In the genomic region with DNA sequence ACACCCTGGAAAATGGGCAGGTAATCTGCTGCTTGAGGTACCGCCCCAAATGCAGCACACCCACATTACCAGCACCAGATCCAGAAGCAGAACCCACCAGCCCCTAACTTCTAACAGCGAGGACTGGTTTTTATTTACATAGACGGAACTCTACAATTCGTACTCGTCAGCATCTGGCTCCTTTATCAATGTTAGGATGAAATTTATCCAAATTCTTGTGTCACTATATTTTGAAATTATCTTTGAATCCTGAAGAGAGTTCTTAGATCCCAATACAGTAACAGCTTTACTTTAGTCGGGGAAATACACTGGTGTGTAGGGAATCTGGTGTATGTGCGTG, we compare ENCODE assay signal across 8 cellular contexts. TPM values are rescaled to one million over a fixed set of nuclear protein-coding genes. Genes with fewer than 3 reads are reported as not detected.
A peak's percentile ranks its signal among the peaks of the same experiment; 100 is the strongest.
DNase-seq lines count a peak whose midpoint lies in the region; ATAC-seq and TF ChIP-seq lines count a peak whose summit lies in the region.

No MANE protein-coding gene starts in this region.

- H3K9ac ChIP-seq in OCI-LY1 (ENCODE audit: low read length) (peak overlapping the region; percentile 79), endocrine pancreas (ENCODE audit: control insufficient read depth, insufficient read depth, low read length) (peak overlapping the region; percentile 20)

- no peaks in the 10 kb centered on the region for H4K20me1 ChIP-seq in OCI-LY1 (ENCODE audit: insufficient read depth, low read length)

- H3K27ac ChIP-seq in CD4-positive, CD25-positive, alpha-beta regulatory T cell (ENCODE audit: insufficient read depth, low read length, poor library complexity, severe bottlenecking) = peak overlapping the region; percentile 86
- H3K27ac ChIP-seq in OCI-LY1 (ENCODE audit: low read depth, low read length, poor library complexity, severe bottlenecking) (peak overlapping the region; percentile 11), neutrophil (peak overlapping the region; percentile 69)

- peaks cover 18 to 40% (median 29%) of the 10 kb centered on the region in 4 donors for H3K4me1 Mint-ChIP-seq in CD4-positive, CD25-positive, alpha-beta regulatory T cell

- H3K4me1 ChIP-seq in CD4-positive, CD25-positive, alpha-beta regulatory T cell (ENCODE audit: control insufficient read depth, insufficient read depth, low read length, poor library complexity, severe bottlenecking) = peaks cover 24% of the 10 kb centered on the region
- H3K4me1 ChIP-seq in OCI-LY1 (ENCODE audit: insufficient read depth, low read length, severe bottlenecking) = peaks cover 17% of the 10 kb centered on the region
- H3K4me1 ChIP-seq in endocrine pancreas (ENCODE audit: control insufficient read depth, insufficient read depth, low read length) = no peaks in the 10 kb centered on the region
- peaks cover 14 to 18% of the 10 kb centered on the region in 2 experiments for H3K4me1 ChIP-seq in neutrophil (ENCODE audit: control insufficient read depth in 1 of 2, insufficient read depth in 1 of 2, low read depth in 1 of 2, low read length in 1 of 2)

- H3K4me3 Mint-ChIP-seq in CD4-positive, CD25-positive, alpha-beta regulatory T cell = peak overlapping the region; percentile 92 to 96 (median 94)

- no peaks in the 10 kb centered on the region for H3K27me3 ChIP-seq in CD4-positive, CD25-positive, alpha-beta regulatory T cell (ENCODE audit: control insufficient read depth, insufficient read depth, low read length)
- no peaks in the 10 kb centered on the region for H3K27me3 ChIP-seq in OCI-LY1 (ENCODE audit: insufficient read depth, low read length)
- no peaks in the 10 kb centered on the region for H3K27me3 ChIP-seq in endocrine pancreas (ENCODE audit: control insufficient read depth, insufficient read depth, low read length)
- H3K27me3 ChIP-seq in neutrophil = peaks cover 6% of the 10 kb centered on the region

- no peaks in the 10 kb centered on the region for H3K9me3 ChIP-seq in CD4-positive, CD25-positive, alpha-beta regulatory T cell (ENCODE audit: control insufficient read depth in 2 of 2, low read length in 2 of 2)
- H3K9me3 ChIP-seq in OCI-LY1 (ENCODE audit: low read length) (no peaks in the 10 kb centered on the region), endocrine pancreas (ENCODE audit: control insufficient read depth, low read length) (no peaks in the 10 kb centered on the region), neutrophil (no peaks in the 10 kb centered on the region)

- TF ChIP-seq CTCF in OCI-LY1 (IDR thresholded peaks at IDR 0.05; ENCODE audit: low read length) (no peak), neutrophil (IDR thresholded peaks at IDR 0.05) (no peak)

- no peaks in the 10 kb centered on the region; the same call in 1 of the 2 replicates for H3K79me2 ChIP-seq in OCI-LY1 (ENCODE audit: insufficient read depth, low read length)

- H3K4me2 ChIP-seq in OCI-LY1 (ENCODE audit: low read length) = peak overlapping the region; percentile 97

- H3K4me3 ChIP-seq in CD4-positive, CD25-positive, alpha-beta regulatory T cell (ENCODE audit: low read depth, low read length) = peak overlapping the region; percentile 74
- H3K4me3 ChIP-seq in OCI-LY1 (ENCODE audit: low read depth, low read length, poor library complexity, severe bottlenecking) (peak overlapping the region; percentile 79), endocrine pancreas (ENCODE audit: control insufficient read depth, insufficient read depth, low read length) (no peak overlapping the region), neutrophil (ENCODE audit: low read depth in 1 of 2, low read length in 1 of 2) (peak overlapping the region; percentile 73 to 75)

- H3K9me3 Mint-ChIP-seq in CD4-positive, CD25-positive, alpha-beta regulatory T cell = no peaks in the 10 kb centered on the region

- H3K9me2 ChIP-seq in OCI-LY1 (ENCODE audit: low read depth, low read length) = no peaks in the 10 kb centered on the region

- H2AFZ ChIP-seq in OCI-LY1 (ENCODE audit: low read length) = peak overlapping the region; percentile 47

- H3K36me3 Mint-ChIP-seq in CD4-positive, CD25-positive, alpha-beta regulatory T cell = peaks cover 20% of the 10 kb centered on the region

- H3K27me3 Mint-ChIP-seq in CD4-positive, CD25-positive, alpha-beta regulatory T cell = peaks cover 14% of the 10 kb centered on the region

- no peak for DNase-seq in CD4-positive, CD25-positive, alpha-beta regulatory T cell
- DNase-seq in occipital lobe (lab: John Stamatoyannopoulos, UW) (no peak), NCI-H187 (lab: John Stamatoyannopoulos, UW) (no peak)
- no peak for DNase-seq in stimulated activated CD4-positive, alpha-beta T cell treated with anti-CD3 and anti-CD28 coated beads, Interleukin-2, amount 100 ng/mL, for 48 hours

- no peaks in the 10 kb centered on the region for H3F3A ChIP-seq in OCI-LY1 (ENCODE audit: insufficient read depth, low read length)

- ATAC-seq in CD4-positive, CD25-positive, alpha-beta regulatory T cell (ENCODE audit: low read depth in 2 of 2) = no peak
- no peak for ATAC-seq in GM18498 (IDR thresholded peaks at IDR 0.05; ENCODE audit: unreplicated experiment)

- peak overlapping the region; percentile 98 for H3K27ac Mint-ChIP-seq in CD4-positive, CD25-positive, alpha-beta regulatory T cell

- peaks cover 19% of the 10 kb centered on the region for H3K36me3 ChIP-seq in CD4-positive, CD25-positive, alpha-beta regulatory T cell (ENCODE audit: control insufficient read depth, insufficient read depth, low read length)
- H3K36me3 ChIP-seq in OCI-LY1 (ENCODE audit: insufficient read depth, low read length) (peaks cover 23% of the 10 kb centered on the region; the same call in 1 of the 2 replicates), endocrine pancreas (ENCODE audit: control insufficient read depth, insufficient read depth, low read length) (no peaks in the 10 kb centered on the region), neutrophil (peaks cover 11% of the 10 kb centered on the region)

RNA-seq across cellular contexts. Expression of a gene that starts 0.3 kb away (rescaled TPM):
- total RNA-seq in CD4-positive, CD25-positive, alpha-beta regulatory T cell = 13.4 TPM
- 10 to 100 TPM; 27.5 to 38.8 (median 35.1) TPM for polyA plus RNA-seq in CD4-positive, CD25-positive, alpha-beta regulatory T cell
- total RNA-seq in occipital lobe = 11.4 TPM

RNA-seq across cellular contexts. Expression of a gene that starts 5.6 kb away (rescaled TPM):
- total RNA-seq in CD4-positive, CD25-positive, alpha-beta regulatory T cell = not detected
- polyA plus RNA-seq in CD4-positive, CD25-positive, alpha-beta regulatory T cell = not detected
- total RNA-seq in occipital lobe = 5.0 TPM

RNA-seq across cellular contexts. Expression of a gene that starts 26.3 kb away (rescaled TPM):
- total RNA-seq in CD4-positive, CD25-positive, alpha-beta regulatory T cell = 3.7 TPM
- 10 to 100 TPM; 11.0 to 19.6 (median 14.9) TPM for polyA plus RNA-seq in CD4-positive, CD25-positive, alpha-beta regulatory T cell
- 2.2 TPM for total RNA-seq in occipital lobe

RNA-seq across cellular contexts. Expression of a gene that starts 37.6 kb away (rescaled TPM):
- total RNA-seq in CD4-positive, CD25-positive, alpha-beta regulatory T cell = 23.7 TPM
- polyA plus RNA-seq in CD4-positive, CD25-positive, alpha-beta regulatory T cell = 10 to 100 TPM; 30.2 to 37.5 (median 33.6) TPM
- 12.5 TPM for total RNA-seq in occipital lobe

Comparison
In these comparisons a context has a peak if more than half of its experiments do, and no peak if none do; other contexts are left out.
1. H3K27ac ChIP-seq: peak in every context shown above with its lines; median percentile 86 in CD4-positive, CD25-positive, alpha-beta regulatory T cell; 69 in neutrophil; 11 in OCI-LY1.